1 cellular context compared by ENCODE assay signal in genomic region chr1:1318131-1318652, GRCh38.
TF ChIP-seq lines count a peak whose summit lies in the region.

No MANE protein-coding gene starts in this region.

TF ChIP-seq in K562, 482 proteins besides CTCF, POLR2A, EP300 and RAD21 (continued from another document and continues in another):
- TF ChIP-seq SIRT6 (IDR thresholded peaks at IDR 0.05; ENCODE audit: low read depth, low read length) (no peak), NR4A1 (CRISPR knock-in tag; IDR thresholded peaks at IDR 0.05) (no peak), NR4A1 (tag; IDR thresholded peaks at IDR 0.05) (no peak), YY1 (IDR thresholded peaks at IDR 0.05; ENCODE audit: borderline replicate concordance in 1 of 3, control insufficient read depth in 1 of 3, extremely low read depth in 1 of 3, insufficient read depth in 3 of 3, insufficient read length in 1 of 3, insufficient replicate concordance in 2 of 3, low read depth in 1 of 3, low read length in 2 of 3) (no peak), KAT8 (IDR thresholded peaks at IDR 0.05; ENCODE audit: low read depth) (no peak), BCLAF1 (IDR thresholded peaks at IDR 0.05; ENCODE audit: borderline replicate concordance in 1 of 2, control insufficient read depth in 1 of 2, low read depth in 2 of 2, low read length in 1 of 2) (no peak), SMARCA5 (IDR thresholded peaks at IDR 0.05) (no peak), ZNF780A (CRISPR knock-in tag; IDR thresholded peaks at IDR 0.05) (no peak), ZKSCAN8 (CRISPR knock-in tag; IDR thresholded peaks at IDR 0.05) (no peak), ZNF696 (CRISPR knock-in tag; conservative IDR thresholded peaks at IDR 0.05) (no peak), ZNF124 (CRISPR knock-in tag; IDR thresholded peaks at IDR 0.05) (no peak), TEAD4 (IDR thresholded peaks at IDR 0.05; ENCODE audit: low read length) (no peak), TEAD4 (CRISPR knock-in tag; IDR thresholded peaks at IDR 0.05; ENCODE audit: borderline replicate concordance) (no peak), CHD1 (IDR thresholded peaks at IDR 0.05; ENCODE audit: low read length) (no peak), ZNF174 (CRISPR knock-in tag; IDR thresholded peaks at IDR 0.05) (no peak), PHTF2 (CRISPR knock-in tag; IDR thresholded peaks at IDR 0.05) (no peak), SMARCA4 (IDR thresholded peaks at IDR 0.05) (peak; percentile 80), NFE2 (IDR thresholded peaks at IDR 0.05; ENCODE audit: low read depth) (peak; percentile 26; the same call in 1 of the 2 replicates), KHSRP (IDR thresholded peaks at IDR 0.05) (no peak), HNRNPUL1 (IDR thresholded peaks at IDR 0.05; ENCODE audit: low read length) (no peak), KDM5B (IDR thresholded peaks at IDR 0.05; ENCODE audit: insufficient replicate concordance, low read depth, low read length) (no peak), ARID3A (IDR thresholded peaks at IDR 0.05; ENCODE audit: borderline replicate concordance, low read depth, low read length) (no peak), BHLHE40 (IDR thresholded peaks at IDR 0.05; ENCODE audit: low read length) (0 out of 2 replicates have a peak, but pooled peaks have one; percentile 35), ZC3H8 (IDR thresholded peaks at IDR 0.05) (no peak), NFATC3 (IDR thresholded peaks at IDR 0.05) (no peak)
- TF ChIP-seq, protein P1, sequence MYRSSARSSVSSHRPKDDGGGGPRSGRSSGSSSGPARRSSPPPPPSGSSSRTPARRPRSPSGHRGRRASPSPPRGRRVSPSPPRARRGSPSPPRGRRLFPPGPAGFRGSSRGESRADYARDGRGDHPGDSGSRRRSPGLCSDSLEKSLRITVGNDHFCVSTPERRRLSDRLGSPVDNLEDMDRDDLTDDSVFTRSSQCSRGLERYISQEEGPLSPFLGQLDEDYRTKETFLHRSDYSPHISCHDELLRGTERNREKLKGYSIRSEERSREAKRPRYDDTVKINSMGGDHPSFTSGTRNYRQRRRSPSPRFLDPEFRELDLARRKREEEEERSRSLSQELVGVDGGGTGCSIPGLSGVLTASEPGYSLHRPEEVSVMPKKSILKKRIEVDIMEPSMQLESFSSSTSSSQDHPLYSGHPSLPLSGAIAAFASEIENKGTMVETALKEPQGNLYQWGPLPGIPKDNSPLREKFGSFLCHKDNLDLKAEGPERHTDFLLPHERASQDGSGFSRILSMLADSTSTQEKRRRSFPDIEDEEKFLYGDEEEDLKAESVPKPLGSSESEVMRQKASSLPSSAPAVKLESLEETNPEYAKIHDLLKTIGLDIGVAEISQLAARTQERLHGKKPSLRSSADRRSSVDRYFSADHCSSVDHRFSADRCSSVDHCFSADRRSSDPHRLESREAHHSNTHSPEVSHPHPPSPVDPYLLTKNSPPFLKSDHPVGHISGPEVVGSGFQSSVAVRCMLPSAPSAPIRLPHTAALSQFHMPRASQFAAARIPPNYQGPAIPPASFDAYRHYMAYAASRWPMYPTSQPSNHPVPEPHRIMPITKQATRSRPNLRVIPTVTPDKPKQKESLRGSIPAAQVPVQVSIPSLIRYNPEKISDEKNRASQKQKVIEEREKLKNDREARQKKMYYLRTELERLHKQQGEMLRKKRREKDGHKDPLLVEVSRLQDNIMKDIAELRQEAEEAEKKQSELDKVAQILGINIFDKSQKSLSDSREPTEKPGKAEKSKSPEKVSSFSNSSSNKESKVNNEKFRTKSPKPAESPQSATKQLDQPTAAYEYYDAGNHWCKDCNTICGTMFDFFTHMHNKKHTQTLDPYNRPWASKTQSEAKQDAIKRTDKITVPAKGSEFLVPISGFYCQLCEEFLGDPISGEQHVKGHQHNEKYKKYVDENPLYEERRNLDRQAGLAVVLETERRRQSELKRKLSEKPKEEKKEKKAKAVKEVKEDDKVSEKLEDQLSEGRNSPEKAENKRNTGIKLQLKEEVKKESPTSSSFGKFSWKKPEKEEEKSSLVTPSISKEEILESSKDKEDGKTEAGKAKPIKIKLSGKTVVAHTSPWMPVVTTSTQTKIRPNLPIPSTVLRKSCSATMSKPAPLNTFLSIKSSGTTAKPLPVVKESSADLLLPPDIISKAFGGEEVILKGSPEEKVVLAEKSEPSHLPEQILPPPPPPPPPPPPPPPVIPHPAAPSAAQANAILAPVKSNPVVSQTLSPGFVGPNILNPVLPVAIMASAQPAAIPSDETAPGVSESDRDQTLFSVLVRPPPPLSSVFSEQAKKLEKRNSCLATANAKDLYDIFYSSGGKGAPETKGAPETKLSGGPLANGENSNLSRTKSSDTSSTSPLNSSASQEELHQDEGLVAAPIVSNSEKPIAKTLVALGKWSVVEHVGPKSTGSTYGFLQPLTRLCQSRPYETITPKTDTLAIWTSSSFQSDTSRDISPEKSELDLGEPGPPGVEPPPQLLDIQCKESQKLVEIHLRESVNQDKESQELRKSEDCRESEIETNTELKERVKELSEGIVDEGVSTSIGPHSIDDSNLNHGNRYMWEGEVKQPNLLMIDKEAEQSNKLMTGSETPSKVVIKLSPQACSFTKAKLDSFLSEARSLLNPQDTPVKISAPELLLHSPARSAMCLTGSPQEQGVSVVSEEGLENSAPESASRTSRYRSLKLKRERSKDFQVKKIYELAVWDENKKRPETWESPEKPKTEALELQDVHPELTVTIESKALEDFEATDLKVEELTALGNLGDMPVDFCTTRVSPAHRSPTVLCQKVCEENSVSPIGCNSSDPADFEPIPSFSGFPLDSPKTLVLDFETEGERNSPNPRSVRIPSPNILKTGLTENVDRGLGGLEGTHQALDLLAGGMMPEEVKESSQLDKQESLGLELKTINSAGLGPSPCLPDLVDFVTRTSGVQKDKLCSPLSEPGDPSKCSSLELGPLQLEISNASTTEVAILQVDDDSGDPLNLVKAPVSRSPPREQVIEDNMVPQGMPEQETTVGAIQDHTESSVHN (IDR thresholded peaks at IDR 0.05; ENCODE audit: borderline replicate concordance in 1 of 2, low read depth in 1 of 2) = no peak
- TF ChIP-seq, protein P2, sequence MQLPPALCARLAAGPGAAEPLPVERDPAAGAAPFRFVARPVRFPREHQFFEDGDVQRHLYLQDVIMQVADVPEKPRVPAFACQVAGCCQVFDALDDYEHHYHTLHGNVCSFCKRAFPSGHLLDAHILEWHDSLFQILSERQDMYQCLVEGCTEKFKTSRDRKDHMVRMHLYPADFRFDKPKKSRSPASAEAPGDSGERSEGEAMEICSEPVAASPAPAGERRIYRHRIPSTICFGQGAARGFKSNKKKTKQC (CRISPR knock-in tag; IDR thresholded peaks at IDR 0.05) = no peak
- TF ChIP-seq, protein P3, sequence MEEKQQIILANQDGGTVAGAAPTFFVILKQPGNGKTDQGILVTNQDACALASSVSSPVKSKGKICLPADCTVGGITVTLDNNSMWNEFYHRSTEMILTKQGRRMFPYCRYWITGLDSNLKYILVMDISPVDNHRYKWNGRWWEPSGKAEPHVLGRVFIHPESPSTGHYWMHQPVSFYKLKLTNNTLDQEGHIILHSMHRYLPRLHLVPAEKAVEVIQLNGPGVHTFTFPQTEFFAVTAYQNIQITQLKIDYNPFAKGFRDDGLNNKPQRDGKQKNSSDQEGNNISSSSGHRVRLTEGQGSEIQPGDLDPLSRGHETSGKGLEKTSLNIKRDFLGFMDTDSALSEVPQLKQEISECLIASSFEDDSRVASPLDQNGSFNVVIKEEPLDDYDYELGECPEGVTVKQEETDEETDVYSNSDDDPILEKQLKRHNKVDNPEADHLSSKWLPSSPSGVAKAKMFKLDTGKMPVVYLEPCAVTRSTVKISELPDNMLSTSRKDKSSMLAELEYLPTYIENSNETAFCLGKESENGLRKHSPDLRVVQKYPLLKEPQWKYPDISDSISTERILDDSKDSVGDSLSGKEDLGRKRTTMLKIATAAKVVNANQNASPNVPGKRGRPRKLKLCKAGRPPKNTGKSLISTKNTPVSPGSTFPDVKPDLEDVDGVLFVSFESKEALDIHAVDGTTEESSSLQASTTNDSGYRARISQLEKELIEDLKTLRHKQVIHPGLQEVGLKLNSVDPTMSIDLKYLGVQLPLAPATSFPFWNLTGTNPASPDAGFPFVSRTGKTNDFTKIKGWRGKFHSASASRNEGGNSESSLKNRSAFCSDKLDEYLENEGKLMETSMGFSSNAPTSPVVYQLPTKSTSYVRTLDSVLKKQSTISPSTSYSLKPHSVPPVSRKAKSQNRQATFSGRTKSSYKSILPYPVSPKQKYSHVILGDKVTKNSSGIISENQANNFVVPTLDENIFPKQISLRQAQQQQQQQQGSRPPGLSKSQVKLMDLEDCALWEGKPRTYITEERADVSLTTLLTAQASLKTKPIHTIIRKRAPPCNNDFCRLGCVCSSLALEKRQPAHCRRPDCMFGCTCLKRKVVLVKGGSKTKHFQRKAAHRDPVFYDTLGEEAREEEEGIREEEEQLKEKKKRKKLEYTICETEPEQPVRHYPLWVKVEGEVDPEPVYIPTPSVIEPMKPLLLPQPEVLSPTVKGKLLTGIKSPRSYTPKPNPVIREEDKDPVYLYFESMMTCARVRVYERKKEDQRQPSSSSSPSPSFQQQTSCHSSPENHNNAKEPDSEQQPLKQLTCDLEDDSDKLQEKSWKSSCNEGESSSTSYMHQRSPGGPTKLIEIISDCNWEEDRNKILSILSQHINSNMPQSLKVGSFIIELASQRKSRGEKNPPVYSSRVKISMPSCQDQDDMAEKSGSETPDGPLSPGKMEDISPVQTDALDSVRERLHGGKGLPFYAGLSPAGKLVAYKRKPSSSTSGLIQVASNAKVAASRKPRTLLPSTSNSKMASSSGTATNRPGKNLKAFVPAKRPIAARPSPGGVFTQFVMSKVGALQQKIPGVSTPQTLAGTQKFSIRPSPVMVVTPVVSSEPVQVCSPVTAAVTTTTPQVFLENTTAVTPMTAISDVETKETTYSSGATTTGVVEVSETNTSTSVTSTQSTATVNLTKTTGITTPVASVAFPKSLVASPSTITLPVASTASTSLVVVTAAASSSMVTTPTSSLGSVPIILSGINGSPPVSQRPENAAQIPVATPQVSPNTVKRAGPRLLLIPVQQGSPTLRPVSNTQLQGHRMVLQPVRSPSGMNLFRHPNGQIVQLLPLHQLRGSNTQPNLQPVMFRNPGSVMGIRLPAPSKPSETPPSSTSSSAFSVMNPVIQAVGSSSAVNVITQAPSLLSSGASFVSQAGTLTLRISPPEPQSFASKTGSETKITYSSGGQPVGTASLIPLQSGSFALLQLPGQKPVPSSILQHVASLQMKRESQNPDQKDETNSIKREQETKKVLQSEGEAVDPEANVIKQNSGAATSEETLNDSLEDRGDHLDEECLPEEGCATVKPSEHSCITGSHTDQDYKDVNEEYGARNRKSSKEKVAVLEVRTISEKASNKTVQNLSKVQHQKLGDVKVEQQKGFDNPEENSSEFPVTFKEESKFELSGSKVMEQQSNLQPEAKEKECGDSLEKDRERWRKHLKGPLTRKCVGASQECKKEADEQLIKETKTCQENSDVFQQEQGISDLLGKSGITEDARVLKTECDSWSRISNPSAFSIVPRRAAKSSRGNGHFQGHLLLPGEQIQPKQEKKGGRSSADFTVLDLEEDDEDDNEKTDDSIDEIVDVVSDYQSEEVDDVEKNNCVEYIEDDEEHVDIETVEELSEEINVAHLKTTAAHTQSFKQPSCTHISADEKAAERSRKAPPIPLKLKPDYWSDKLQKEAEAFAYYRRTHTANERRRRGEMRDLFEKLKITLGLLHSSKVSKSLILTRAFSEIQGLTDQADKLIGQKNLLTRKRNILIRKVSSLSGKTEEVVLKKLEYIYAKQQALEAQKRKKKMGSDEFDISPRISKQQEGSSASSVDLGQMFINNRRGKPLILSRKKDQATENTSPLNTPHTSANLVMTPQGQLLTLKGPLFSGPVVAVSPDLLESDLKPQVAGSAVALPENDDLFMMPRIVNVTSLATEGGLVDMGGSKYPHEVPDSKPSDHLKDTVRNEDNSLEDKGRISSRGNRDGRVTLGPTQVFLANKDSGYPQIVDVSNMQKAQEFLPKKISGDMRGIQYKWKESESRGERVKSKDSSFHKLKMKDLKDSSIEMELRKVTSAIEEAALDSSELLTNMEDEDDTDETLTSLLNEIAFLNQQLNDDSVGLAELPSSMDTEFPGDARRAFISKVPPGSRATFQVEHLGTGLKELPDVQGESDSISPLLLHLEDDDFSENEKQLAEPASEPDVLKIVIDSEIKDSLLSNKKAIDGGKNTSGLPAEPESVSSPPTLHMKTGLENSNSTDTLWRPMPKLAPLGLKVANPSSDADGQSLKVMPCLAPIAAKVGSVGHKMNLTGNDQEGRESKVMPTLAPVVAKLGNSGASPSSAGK (IDR thresholded peaks at IDR 0.05) = no peak
- TF ChIP-seq, protein P4, sequence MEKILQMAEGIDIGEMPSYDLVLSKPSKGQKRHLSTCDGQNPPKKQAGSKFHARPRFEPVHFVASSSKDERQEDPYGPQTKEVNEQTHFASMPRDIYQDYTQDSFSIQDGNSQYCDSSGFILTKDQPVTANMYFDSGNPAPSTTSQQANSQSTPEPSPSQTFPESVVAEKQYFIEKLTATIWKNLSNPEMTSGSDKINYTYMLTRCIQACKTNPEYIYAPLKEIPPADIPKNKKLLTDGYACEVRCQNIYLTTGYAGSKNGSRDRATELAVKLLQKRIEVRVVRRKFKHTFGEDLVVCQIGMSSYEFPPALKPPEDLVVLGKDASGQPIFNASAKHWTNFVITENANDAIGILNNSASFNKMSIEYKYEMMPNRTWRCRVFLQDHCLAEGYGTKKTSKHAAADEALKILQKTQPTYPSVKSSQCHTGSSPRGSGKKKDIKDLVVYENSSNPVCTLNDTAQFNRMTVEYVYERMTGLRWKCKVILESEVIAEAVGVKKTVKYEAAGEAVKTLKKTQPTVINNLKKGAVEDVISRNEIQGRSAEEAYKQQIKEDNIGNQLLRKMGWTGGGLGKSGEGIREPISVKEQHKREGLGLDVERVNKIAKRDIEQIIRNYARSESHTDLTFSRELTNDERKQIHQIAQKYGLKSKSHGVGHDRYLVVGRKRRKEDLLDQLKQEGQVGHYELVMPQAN (IDR thresholded peaks at IDR 0.05; ENCODE audit: borderline replicate concordance) = no peak
